16 cellular contexts compared by ENCODE assay signal in the genomic region with DNA sequence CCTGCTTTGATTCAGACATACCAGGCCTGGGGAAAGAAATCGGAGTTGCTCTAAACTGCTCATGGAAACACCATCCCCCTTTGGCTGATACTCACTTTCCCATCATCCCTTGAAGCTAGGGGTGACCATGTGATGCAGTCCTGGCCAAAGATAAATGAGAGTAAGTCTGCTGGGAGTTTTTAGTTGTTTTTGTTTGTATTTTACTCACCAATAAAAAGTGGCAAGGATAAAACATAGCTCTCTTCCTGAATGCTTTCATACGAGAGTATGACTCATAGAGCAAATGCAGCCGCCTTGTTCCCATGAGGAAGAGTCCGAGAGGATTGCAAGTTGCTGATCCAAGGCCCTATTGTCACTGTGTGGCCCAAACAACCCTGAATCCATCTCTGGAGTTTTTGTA.
"Had no signal": no experiment of that assay in that cellular context is flagged by ENCODE, and none has a peak within 500 bp of the region (broad histone marks: within the 10 kb centered on the region; RNA-seq: fewer than 3 reads in every experiment).

No MANE protein-coding gene starts in this region.

- H3K4me3 ChIP-seq: esophagus muscularis mucosa, neural progenitor cell, ovary, skin epidermis, uterus had no signal

- H3K36me3 ChIP-seq: esophagus muscularis mucosa, neural progenitor cell, ovary, uterus had no signal

- H3K4me3 Mint-ChIP-seq: activated T-cell treated with anti-CD3 and anti-CD28 coated beads, Interleukin-2, amount 50 U/mL, for 4 hours; neural progenitor cell; T-helper 2 cell treated with Interferon-gamma antibody and Interleukin-4, amounts not matched to agents 5 μg/mL and 100 μg/mL, for 36 hours had no signal

- H3K36me3 Mint-ChIP-seq: activated naive CD4-positive, alpha-beta T cell treated with anti-CD3 and anti-CD28 coated beads, Interleukin-2, amount 50 U/mL, for 72 hours; neural progenitor cell had no signal

- H3K27ac Mint-ChIP-seq: activated naive CD4-positive, alpha-beta T cell treated with anti-CD3 and anti-CD28 coated beads, Interleukin-2, amount 50 U/mL, for 72 hours; neural progenitor cell; T-helper 2 cell treated with Interferon-gamma antibody and Interleukin-4, amounts not matched to agents 5 μg/mL and 100 μg/mL, for 36 hours had no signal

- H3K4me1 ChIP-seq: esophagus muscularis mucosa, neural progenitor cell, uterus had no signal

- ATAC-seq: activated naive CD4-positive, alpha-beta T cell treated with anti-CD3 and anti-CD28 coated beads, Interleukin-2, amount 50 U/mL, for 72 hours; activated T-cell treated with anti-CD3 and anti-CD28 coated beads, Interleukin-2, amount 50 U/mL, for 4 hours; left ventricle myocardium superior had no signal

- DNase-seq: activated CD4-positive, alpha-beta T cell treated with anti-CD3 and anti-CD28 coated beads, Interleukin-2, amount 50 U/mL, for 4 hours; activated CD4-positive, CD25-positive, alpha-beta regulatory T cell treated with anti-CD3 and anti-CD28 coated beads, Interleukin-2, amount 50 U/mL, for 72 hours; activated effector memory CD4-positive, alpha-beta T cell treated with anti-CD3 and anti-CD28 coated beads, Interleukin-2, amount 50 U/mL, for 16 hours; activated T-cell treated with anti-CD3 and anti-CD28 coated beads, Interleukin-2, amount 50 U/mL, for 4 hours; amygdala; foreskin melanocyte; head of caudate nucleus; kidney; left ventricle myocardium superior; ovary; uterus had no signal

- H3K27ac ChIP-seq: esophagus muscularis mucosa, neural progenitor cell, ovary, skin epidermis, uterus had no signal

- H3K9ac ChIP-seq: neural progenitor cell had no signal

- H3K27me3 ChIP-seq: esophagus muscularis mucosa, neural progenitor cell, ovary, uterus had no signal

- H3K9me3 ChIP-seq: esophagus muscularis mucosa, ovary, uterus had no signal
